1 cellular context compared by ENCODE assay signal in the genomic region with DNA sequence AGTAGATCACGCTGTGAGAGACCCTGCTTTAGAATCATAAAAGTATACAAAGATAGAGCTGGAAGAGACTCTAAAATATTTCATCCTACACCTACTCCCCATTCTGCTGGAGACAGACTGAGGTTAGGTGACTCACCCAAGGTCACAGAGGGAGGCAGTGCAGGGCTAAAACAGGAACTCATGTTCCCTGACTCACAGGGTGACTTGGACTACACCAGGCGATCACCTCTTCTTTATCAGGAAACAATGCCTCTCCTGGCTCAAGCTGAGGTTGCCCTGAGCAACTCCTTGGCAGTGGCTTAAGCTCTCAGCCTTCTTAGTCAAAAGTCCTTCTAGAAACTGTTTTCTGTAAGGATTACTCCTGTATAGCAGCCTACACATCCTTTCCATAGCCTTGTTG.
A peak's percentile ranks its signal among the peaks of the same experiment; 100 is the strongest.
TF ChIP-seq lines count a peak whose summit lies in the region.

No MANE protein-coding gene starts in this region.

TF ChIP-seq in SK-N-SH, 30 proteins besides CTCF, POLR2A, EP300 and RAD21 (continued from another document):
- TF ChIP-seq, protein P1, sequence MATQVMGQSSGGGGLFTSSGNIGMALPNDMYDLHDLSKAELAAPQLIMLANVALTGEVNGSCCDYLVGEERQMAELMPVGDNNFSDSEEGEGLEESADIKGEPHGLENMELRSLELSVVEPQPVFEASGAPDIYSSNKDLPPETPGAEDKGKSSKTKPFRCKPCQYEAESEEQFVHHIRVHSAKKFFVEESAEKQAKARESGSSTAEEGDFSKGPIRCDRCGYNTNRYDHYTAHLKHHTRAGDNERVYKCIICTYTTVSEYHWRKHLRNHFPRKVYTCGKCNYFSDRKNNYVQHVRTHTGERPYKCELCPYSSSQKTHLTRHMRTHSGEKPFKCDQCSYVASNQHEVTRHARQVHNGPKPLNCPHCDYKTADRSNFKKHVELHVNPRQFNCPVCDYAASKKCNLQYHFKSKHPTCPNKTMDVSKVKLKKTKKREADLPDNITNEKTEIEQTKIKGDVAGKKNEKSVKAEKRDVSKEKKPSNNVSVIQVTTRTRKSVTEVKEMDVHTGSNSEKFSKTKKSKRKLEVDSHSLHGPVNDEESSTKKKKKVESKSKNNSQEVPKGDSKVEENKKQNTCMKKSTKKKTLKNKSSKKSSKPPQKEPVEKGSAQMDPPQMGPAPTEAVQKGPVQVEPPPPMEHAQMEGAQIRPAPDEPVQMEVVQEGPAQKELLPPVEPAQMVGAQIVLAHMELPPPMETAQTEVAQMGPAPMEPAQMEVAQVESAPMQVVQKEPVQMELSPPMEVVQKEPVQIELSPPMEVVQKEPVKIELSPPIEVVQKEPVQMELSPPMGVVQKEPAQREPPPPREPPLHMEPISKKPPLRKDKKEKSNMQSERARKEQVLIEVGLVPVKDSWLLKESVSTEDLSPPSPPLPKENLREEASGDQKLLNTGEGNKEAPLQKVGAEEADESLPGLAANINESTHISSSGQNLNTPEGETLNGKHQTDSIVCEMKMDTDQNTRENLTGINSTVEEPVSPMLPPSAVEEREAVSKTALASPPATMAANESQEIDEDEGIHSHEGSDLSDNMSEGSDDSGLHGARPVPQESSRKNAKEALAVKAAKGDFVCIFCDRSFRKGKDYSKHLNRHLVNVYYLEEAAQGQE (IDR thresholded peaks at IDR 0.05; ENCODE audit: low read depth, low read length): no peak
- TF ChIP-seq NFIC (IDR thresholded peaks at IDR 0.05; ENCODE audit: borderline replicate concordance) (peak; percentile 49; the same call in 1 of the 2 replicates), SIN3A (IDR thresholded peaks at IDR 0.05; ENCODE audit: borderline replicate concordance, low read depth, low read length) (no peak), TAF1 (IDR thresholded peaks at IDR 0.05; ENCODE audit: borderline replicate concordance, low read depth, low read length) (no peak), YY1 (IDR thresholded peaks at IDR 0.05; ENCODE audit: low read depth) (no peak), FOXM1 (IDR thresholded peaks at IDR 0.05; ENCODE audit: low read depth) (no peak), MAX (IDR thresholded peaks at IDR 0.05; ENCODE audit: low read depth) (peak; percentile 28; the same call in 1 of the 2 replicates), JUND (IDR thresholded peaks at IDR 0.05) (peak; percentile 71), GATA2 (CRISPR knock-in tag; IDR thresholded peaks at IDR 0.05) (no peak), POLR2AphosphoS5 (IDR thresholded peaks at IDR 0.05; ENCODE audit: low read depth, low read length) (no peak), MXI1 (IDR thresholded peaks at IDR 0.05; ENCODE audit: low read depth, low read length) (no peak), FOSL2 (IDR thresholded peaks at IDR 0.05; ENCODE audit: borderline replicate concordance, low read depth) (peak; percentile 92), ELF1 (IDR thresholded peaks at IDR 0.05) (no peak), RXRA (IDR thresholded peaks at IDR 0.05; ENCODE audit: borderline replicate concordance, low read depth) (peak; percentile 73; the same call in 1 of the 2 replicates)
- TF ChIP-seq, protein P2, sequence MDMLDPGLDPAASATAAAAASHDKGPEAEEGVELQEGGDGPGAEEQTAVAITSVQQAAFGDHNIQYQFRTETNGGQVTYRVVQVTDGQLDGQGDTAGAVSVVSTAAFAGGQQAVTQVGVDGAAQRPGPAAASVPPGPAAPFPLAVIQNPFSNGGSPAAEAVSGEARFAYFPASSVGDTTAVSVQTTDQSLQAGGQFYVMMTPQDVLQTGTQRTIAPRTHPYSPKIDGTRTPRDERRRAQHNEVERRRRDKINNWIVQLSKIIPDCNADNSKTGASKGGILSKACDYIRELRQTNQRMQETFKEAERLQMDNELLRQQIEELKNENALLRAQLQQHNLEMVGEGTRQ (IDR thresholded peaks at IDR 0.05; ENCODE audit: borderline replicate concordance, low read depth, low read length): no peak
- TF ChIP-seq, protein P3, sequence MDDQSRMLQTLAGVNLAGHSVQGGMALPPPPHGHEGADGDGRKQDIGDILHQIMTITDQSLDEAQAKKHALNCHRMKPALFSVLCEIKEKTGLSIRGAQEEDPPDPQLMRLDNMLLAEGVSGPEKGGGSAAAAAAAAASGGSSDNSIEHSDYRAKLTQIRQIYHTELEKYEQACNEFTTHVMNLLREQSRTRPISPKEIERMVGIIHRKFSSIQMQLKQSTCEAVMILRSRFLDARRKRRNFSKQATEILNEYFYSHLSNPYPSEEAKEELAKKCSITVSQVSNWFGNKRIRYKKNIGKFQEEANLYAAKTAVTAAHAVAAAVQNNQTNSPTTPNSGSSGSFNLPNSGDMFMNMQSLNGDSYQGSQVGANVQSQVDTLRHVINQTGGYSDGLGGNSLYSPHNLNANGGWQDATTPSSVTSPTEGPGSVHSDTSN (IDR thresholded peaks at IDR 0.05): peak; percentile 43; the same call in 1 of the 2 replicates
- TF ChIP-seq, protein P4, sequence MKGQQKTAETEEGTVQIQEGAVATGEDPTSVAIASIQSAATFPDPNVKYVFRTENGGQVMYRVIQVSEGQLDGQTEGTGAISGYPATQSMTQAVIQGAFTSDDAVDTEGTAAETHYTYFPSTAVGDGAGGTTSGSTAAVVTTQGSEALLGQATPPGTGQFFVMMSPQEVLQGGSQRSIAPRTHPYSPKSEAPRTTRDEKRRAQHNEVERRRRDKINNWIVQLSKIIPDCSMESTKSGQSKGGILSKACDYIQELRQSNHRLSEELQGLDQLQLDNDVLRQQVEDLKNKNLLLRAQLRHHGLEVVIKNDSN (IDR thresholded peaks at IDR 0.05; ENCODE audit: borderline replicate concordance, low read depth): no peak
TF ChIP-seq in SK-N-SH: peak in this region for 8.
